1 cellular context compared by ENCODE assay signal in genomic region chr22:19941365-19942070, GRCh38.
TF ChIP-seq lines count a peak whose summit lies in the region.

COMT (plus strand) TSS chr22:19941772; CDS start chr22:19962527, 20,755 bp downstream.
TXNRD2 (minus strand) TSS chr22:19941818; CDS start chr22:19941803, 15 bp downstream.

TF ChIP-seq in HEK293, 187 proteins besides CTCF, POLR2A, EP300 and RAD21 (continued from another document and continues in another):
- TF ChIP-seq ZBTB10 (tag by site-specific recombination; IDR thresholded peaks at IDR 0.05) (0 out of 2 replicates have a peak, but pooled peaks have one; percentile 30), ZNF266 (tag by site-specific recombination; IDR thresholded peaks at IDR 0.05; ENCODE audit: low read depth) (no peak), ZNF521 (tag by site-specific recombination; IDR thresholded peaks at IDR 0.05) (no peak), ZNF48 (tag by site-specific recombination; IDR thresholded peaks at IDR 0.05) (no peak), MYNN (tag by site-specific recombination; IDR thresholded peaks at IDR 0.05; ENCODE audit: borderline replicate concordance) (no peak), PRDM10 (tag by site-specific recombination; IDR thresholded peaks at IDR 0.05) (no peak), EGR2 (tag by site-specific recombination; IDR thresholded peaks at IDR 0.05; ENCODE audit: low read depth) (no peak), ZBTB26 (tag by site-specific recombination; optimal IDR thresholded peaks at IDR 0.05) (peak; percentile 41), ZNF560 (tag by site-specific recombination; IDR thresholded peaks at IDR 0.05; ENCODE audit: borderline replicate concordance) (no peak), YY2 (tag by site-specific recombination; IDR thresholded peaks at IDR 0.05) (peak; percentile 93), GLI2 (tag by site-specific recombination; IDR thresholded peaks at IDR 0.05; ENCODE audit: borderline replicate concordance, low read depth) (no peak), ZEB2 (tag by site-specific recombination; IDR thresholded peaks at IDR 0.05) (no peak), OSR2 (tag by site-specific recombination; IDR thresholded peaks at IDR 0.05) (0 out of 2 replicates have a peak, but pooled peaks have one; percentile 20), ZNF302 (tag by site-specific recombination; IDR thresholded peaks at IDR 0.05; ENCODE audit: low read depth) (no peak), ZNF610 (tag by site-specific recombination; IDR thresholded peaks at IDR 0.05; ENCODE audit: borderline replicate concordance) (no peak), ZNF394 (tag by site-specific recombination; IDR thresholded peaks at IDR 0.05; ENCODE audit: borderline replicate concordance) (no peak), ZNF701 (tag by site-specific recombination; IDR thresholded peaks at IDR 0.05) (no peak), ZNF580 (tag by site-specific recombination; IDR thresholded peaks at IDR 0.05) (no peak), ZBTB20 (tag by site-specific recombination; IDR thresholded peaks at IDR 0.05) (peak; percentile 89), ZSCAN23 (tag by site-specific recombination; IDR thresholded peaks at IDR 0.05) (no peak), GLIS1 (tag by site-specific recombination; IDR thresholded peaks at IDR 0.05) (no peak; the same call in 1 of the 2 replicates), SP3 (tag by site-specific recombination; IDR thresholded peaks at IDR 0.05) (peak; percentile 38; the same call in 1 of the 2 replicates), ZBTB8A (tag by site-specific recombination; IDR thresholded peaks at IDR 0.05) (peak; percentile 54; the same call in 1 of the 2 replicates), ZNF155 (tag by site-specific recombination; IDR thresholded peaks at IDR 0.05) (no peak), ZBTB7A (tag by site-specific recombination; IDR thresholded peaks at IDR 0.05; ENCODE audit: low read depth) (no peak), TRIM28 (IDR thresholded peaks at IDR 0.05; ENCODE audit: borderline replicate concordance, low read length) (no peak), OVOL3 (tag by site-specific recombination; IDR thresholded peaks at IDR 0.05) (no peak), ZNF239 (tag by site-specific recombination; IDR thresholded peaks at IDR 0.05) (no peak), ZNF114 (tag by site-specific recombination; IDR thresholded peaks at IDR 0.05) (no peak), ZNF292 (tag by site-specific recombination; IDR thresholded peaks at IDR 0.05; ENCODE audit: borderline replicate concordance, low read depth) (no peak), ZNF324 (tag by site-specific recombination; IDR thresholded peaks at IDR 0.05) (no peak), ZBTB48 (tag by site-specific recombination; IDR thresholded peaks at IDR 0.05) (no peak), ZNF518A (tag by site-specific recombination; conservative IDR thresholded peaks at IDR 0.05; ENCODE audit: low read depth) (no peak), ZNF488 (tag by site-specific recombination; IDR thresholded peaks at IDR 0.05) (no peak), ZNF354C (tag by site-specific recombination; IDR thresholded peaks at IDR 0.05; ENCODE audit: borderline replicate concordance, low read depth) (no peak), ZNF473 (tag by site-specific recombination; IDR thresholded peaks at IDR 0.05) (no peak), ZNF146 (tag by site-specific recombination; IDR thresholded peaks at IDR 0.05) (no peak), ZNF138 (tag by site-specific recombination; IDR thresholded peaks at IDR 0.05; ENCODE audit: borderline replicate concordance) (no peak), ZNF600 (tag by site-specific recombination; IDR thresholded peaks at IDR 0.05) (no peak), ZBTB17 (tag by site-specific recombination; IDR thresholded peaks at IDR 0.05) (no peak), SCRT1 (tag by site-specific recombination; IDR thresholded peaks at IDR 0.05; ENCODE audit: borderline replicate concordance) (no peak), ZSCAN30 (tag by site-specific recombination; IDR thresholded peaks at IDR 0.05) (peak; percentile 59; the same call in 1 of the 2 replicates), SETDB1 (IDR thresholded peaks at IDR 0.05; ENCODE audit: insufficient read length, low read length) (no peak), ZNF791 (tag by site-specific recombination; IDR thresholded peaks at IDR 0.05) (no peak), ZNF404 (tag by site-specific recombination; IDR thresholded peaks at IDR 0.05) (no peak), ZNF350 (tag by site-specific recombination; IDR thresholded peaks at IDR 0.05) (no peak), ZNF10 (tag by site-specific recombination; IDR thresholded peaks at IDR 0.05) (no peak), ZNF449 (tag by site-specific recombination; IDR thresholded peaks at IDR 0.05) (no peak), BCL6B (tag by site-specific recombination; IDR thresholded peaks at IDR 0.05) (no peak), ZNF133 (tag by site-specific recombination; IDR thresholded peaks at IDR 0.05) (no peak)
